ENCODE assay signal across 9 cellular contexts in the genomic region with DNA sequence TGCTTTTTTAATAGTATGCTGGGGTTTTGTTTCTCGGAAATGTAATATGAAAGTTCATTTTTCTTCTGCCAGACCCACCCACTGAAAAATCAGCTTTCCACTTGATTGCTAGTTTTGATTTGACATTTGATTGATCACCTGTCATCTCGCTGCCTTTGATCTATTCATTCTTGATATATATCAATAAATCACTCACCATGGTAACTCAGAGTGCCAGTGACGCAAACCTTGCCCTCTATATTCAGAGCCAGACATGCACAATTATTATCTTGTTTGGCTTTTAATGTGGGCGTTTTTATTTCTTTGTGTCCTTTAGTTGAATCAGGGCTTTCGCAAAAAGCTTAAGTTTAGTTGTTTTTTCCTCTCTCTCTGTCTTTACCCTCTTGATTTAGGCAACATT. TPM values are rescaled to one million over a fixed set of nuclear protein-coding genes. Genes with fewer than 3 reads are reported as not detected.
A peak's percentile ranks its signal among the peaks of the same experiment; 100 is the strongest.
DNase-seq lines count a peak whose midpoint lies in the region; ATAC-seq and TF ChIP-seq lines count a peak whose summit lies in the region.
"Had no signal": no experiment of that assay in that cellular context is flagged by ENCODE, and none has a peak within 500 bp of the region (broad histone marks: within the 10 kb centered on the region; RNA-seq: fewer than 3 reads in every experiment).

No MANE protein-coding gene starts in this region.

- intact Hi-C loops in mammary epithelial cell (cut with micrococcal nuclease) (loop anchor here (5.0 to 10.0 kb wide), 3 partner anchors 127 to 971 kb away; no protein-coding TSS in a partner anchor), ovary (cut with DNase I) (no loop called here)

- BruUV-seq in mammary epithelial cell (replicated peaks; lab: Mats Ljungman, UMichigan), result no TSS peak

- no peaks in the 10 kb centered on the region for H4K20me1 ChIP-seq in mammary epithelial cell (ENCODE audit: insufficient read depth, low read length)

- WGBS in mammary epithelial cell (ENCODE audit: low coverage, missing lambda C conversion rate), result 1% methylated on average over 5 of the region's 5 CpGs
- WGBS in ovary, 3 donors, result 7 to 12% (median 11%) methylated on average over 5 of the region's 5 CpGs

- no peak for DNase-seq in AG10803 (ENCODE audit: low read depth)
- DNase-seq in SK-MEL-5 (ENCODE audit: low read depth, low spot score), result peak; percentile 13
- peak; percentile 54 for DNase-seq in mammary epithelial cell
- peak in 1 of 5 donors; percentile 21 for DNase-seq in ovary
- DNase-seq in NCI-H526 (lab: John Stamatoyannopoulos, UW), result no peak
- no peak for DNase-seq in NCI-H1105 (lab: John Stamatoyannopoulos, UW)
- no peak for DNase-seq in effector CD8-positive, alpha-beta T cell (lab: John Stamatoyannopoulos, UW)
- DNase-seq: SIG-M5 had no signal

- ATAC-seq in HG03342 (IDR thresholded peaks at IDR 0.05; ENCODE audit: unreplicated experiment), result no peak

- no peaks in the 10 kb centered on the region for H3K9me3 ChIP-seq in mammary epithelial cell (replicated peaks; ENCODE audit: insufficient read depth, low read length)
- H3K9me3 ChIP-seq in ovary, result no peaks in the 10 kb centered on the region

- peaks cover 57% of the 10 kb centered on the region for H3K79me2 ChIP-seq in mammary epithelial cell (ENCODE audit: insufficient read depth, low read length)

- dilution Hi-C loops in mammary epithelial cell (cut with HindIII; ENCODE audit: low sequenced_read_pairs), result no loop called here

- no peak for TF ChIP-seq POLR2A in ovary (IDR thresholded peaks at IDR 0.05)

- TF ChIP-seq EP300 in ovary (IDR thresholded peaks at IDR 0.05), result no peak

- peak overlapping the region; percentile 31 for H2AFZ ChIP-seq in mammary epithelial cell (ENCODE audit: low read depth, low read length)

- H3K4me3 ChIP-seq in AG10803 (ENCODE audit: low read length), result peak overlapping the region; percentile 75
- peak overlapping the region; percentile 82 to 92 (median 85) for H3K4me3 ChIP-seq in mammary epithelial cell (replicated peaks in 1 of 3; ENCODE audit: insufficient read depth in 1 of 3, low read depth in 2 of 3, low read length in 3 of 3)
- H3K4me3 ChIP-seq in ovary, result peak overlapping the region; percentile 66

- H3K36me3 ChIP-seq in mammary epithelial cell (ENCODE audit: insufficient read depth, low read length), result no peaks in the 10 kb centered on the region
- no peaks in the 10 kb centered on the region for H3K36me3 ChIP-seq in ovary

- H3K27ac ChIP-seq in mammary epithelial cell (ENCODE audit: insufficient read depth, low read depth, low read length) (peak overlapping the region; percentile 83), ovary (peak overlapping the region in 1 of 2 donors; percentile 64)

- in situ Hi-C loops in SK-MEL-5 (cut with HindIII; ENCODE audit: low pct_unique_long_range_greater_than_20kb, low sequenced_read_pairs) (no loop called here), mammary epithelial cell (cut with MboI; ENCODE audit: low sequenced_read_pairs in 2 of 2) (loop anchor here in 1 of 2 donors (10.0 kb wide), 2 partner anchors 191 to 229 kb away; no protein-coding TSS in a partner anchor)

- CTCF ChIA-PET in mammary epithelial cell (lab: Charles Lee; ENCODE audit: low non-redundant PET), result no interaction called here

- H3K9ac ChIP-seq in mammary epithelial cell (ENCODE audit: insufficient read depth, low read length), result peak overlapping the region; percentile 93

- H3K4me1 ChIP-seq in mammary epithelial cell (ENCODE audit: insufficient read depth, low read length) (peaks cover 20% of the 10 kb centered on the region), ovary (ENCODE audit: insufficient read depth) (peaks cover 5% of the 10 kb centered on the region)

- no peak for TF ChIP-seq CTCF in AG10803 (conservative IDR thresholded peaks at IDR 0.05; ENCODE audit: low read length)
- no peak for TF ChIP-seq CTCF in mammary epithelial cell (conservative IDR thresholded peaks at IDR 0.05 in 1 of 2, IDR thresholded peaks at IDR 0.05 in 1 of 2; ENCODE audit: extremely low read depth in 1 of 2, insufficient read depth in 1 of 2, low read depth in 1 of 2, low read length in 2 of 2)
- no peak for TF ChIP-seq CTCF in ovary (IDR thresholded peaks at IDR 0.05)

- H3K27me3 ChIP-seq in mammary epithelial cell (ENCODE audit: insufficient read depth, low read length), result no peaks in the 10 kb centered on the region
- no peaks in the 10 kb centered on the region for H3K27me3 ChIP-seq in ovary

- H3K4me2 ChIP-seq in mammary epithelial cell (ENCODE audit: insufficient read depth, low read depth, low read length), result peak overlapping the region; percentile 99

RNA-seq across cellular contexts. Expression of gene TSHZ2, which starts 2.0 kb away (rescaled TPM):
- not detected in 2 replicates for total RNA-seq in SK-MEL-5 (2014; rRNA removed; shearing (Covaris generic))
- 0.01 and 0.63 TPM in 2 replicates for polyA plus RNA-seq in SK-MEL-5 (2015; cell fraction: cytosol; rRNA removed)
- polyA plus RNA-seq in SK-MEL-5 (2015; cell fraction: nucleus; rRNA removed), result 1.2 TPM in 1 of 2 replicates, not detected in the other
- total RNA-seq in mammary epithelial cell, result 10 to 100 TPM; 10.0 to 11.5 TPM
- 4.0 TPM for polyA plus RNA-seq in mammary epithelial cell
- polyA minus RNA-seq in mammary epithelial cell, result 11.8 TPM
- total RNA-seq in ovary, result 100 to 1,000 TPM in 1 of 7 donors, 10 to 100 TPM in 6; 18.2 to 113 (median 55.0) TPM
- 10 to 100 TPM; 23.8 to 40.2 TPM for polyA plus RNA-seq in ovary

Comparison
In these comparisons a context has a peak if more than half of its experiments do, and no peak if none do; other contexts are left out.
1. DNase-seq: peak in SK-MEL-5 (single experiment) and mammary epithelial cell (single experiment); none in AG10803 (single experiment), NCI-H526 (0 of 2), NCI-H1105 (single experiment) and effector CD8-positive, alpha-beta T cell (single experiment).
2. RNA of gene TSHZ2, which starts 2.0 kb away (total RNA-seq): 18.2 to 113 TPM in ovary and 10.0 to 11.5 TPM in mammary epithelial cell; not detected in SK-MEL-5; every median in the first group is over 10 times any median in the second.
3. Peak in every context shown above with its lines, with median percentiles within 50 percentile points of each other: H3K4me3 ChIP-seq.